In genomic region chr5:82766216-82766615, GRCh38 we compare ENCODE assay signal across 16 cellular contexts.
A peak's percentile ranks its signal among the peaks of the same experiment; 100 is the strongest.
DNase-seq lines count a peak whose midpoint lies in the region; ATAC-seq and TF ChIP-seq lines count a peak whose summit lies in the region.
"Had no signal": no experiment of that assay in that cellular context is flagged by ENCODE, and none has a peak within 500 bp of the region (broad histone marks: within the 10 kb centered on the region; RNA-seq: fewer than 3 reads in every experiment).

No MANE protein-coding gene starts in this region.

- peaks cover 5% of the 10 kb centered on the region for H3F3A ChIP-seq in neural cell (ENCODE audit: insufficient read depth, low read length, poor library complexity, severe bottlenecking)
- no peaks in the 10 kb centered on the region for H3F3A ChIP-seq in smooth muscle cell (ENCODE audit: low read depth)

- no peak overlapping the region for H3K4me2 ChIP-seq in neural cell (ENCODE audit: low read length)
- H3K4me2 ChIP-seq in smooth muscle cell, result no peak overlapping the region

- H3K27ac ChIP-seq in neural cell (ENCODE audit: low read length) (peak overlapping the region; percentile 24), smooth muscle cell (ENCODE audit: low read depth) (peak overlapping the region; percentile 3)

- H3K9ac ChIP-seq in adipocyte (ENCODE audit: low read length), result no peak overlapping the region
- no peak overlapping the region for H3K9ac ChIP-seq in neural cell (ENCODE audit: low read length)
- no peak overlapping the region for H3K9ac ChIP-seq in smooth muscle cell (ENCODE audit: low read depth)

- no peaks in the 10 kb centered on the region for H3K9me2 ChIP-seq in neural cell (ENCODE audit: insufficient read depth, low read length)

- H2AFZ ChIP-seq in neural cell (ENCODE audit: low read depth, low read length) (no peak overlapping the region), smooth muscle cell (ENCODE audit: low read depth) (peak overlapping the region; percentile 64)

- H3K9me3 ChIP-seq in adipocyte (ENCODE audit: control insufficient read depth, low read length) (no peaks in the 10 kb centered on the region), neural cell (ENCODE audit: low read length) (no peaks in the 10 kb centered on the region), smooth muscle cell (replicated peaks; ENCODE audit: low read depth) (no peaks in the 10 kb centered on the region)
- H3K9me3 ChIP-seq: HAP-1 had no signal

- H3K4me1 ChIP-seq in adipocyte (ENCODE audit: control insufficient read depth, insufficient read depth, low read length) (no peaks in the 10 kb centered on the region), smooth muscle cell (ENCODE audit: low read depth) (peaks cover 11% of the 10 kb centered on the region)
- H3K4me1 ChIP-seq: HAP-1 had no signal

- H4K20me1 ChIP-seq in neural cell (ENCODE audit: insufficient read depth), result no peaks in the 10 kb centered on the region
- no peaks in the 10 kb centered on the region for H4K20me1 ChIP-seq in smooth muscle cell (ENCODE audit: low read depth)

- TF ChIP-seq CTCF in neural cell (IDR thresholded peaks at IDR 0.05; ENCODE audit: poor library complexity, severe bottlenecking), result no peak
- TF ChIP-seq CTCF in smooth muscle cell (IDR thresholded peaks at IDR 0.05; ENCODE audit: borderline replicate concordance, insufficient read depth, poor library complexity, severe bottlenecking), result no peak

- H3K4me3 ChIP-seq in adipocyte (ENCODE audit: low read length) (no peak overlapping the region), neural cell (ENCODE audit: low read length) (no peak overlapping the region), smooth muscle cell (no peak overlapping the region)
- H3K4me3 ChIP-seq: HAP-1 had no signal

- H3K27me3 ChIP-seq in adipocyte (replicated peaks; ENCODE audit: control insufficient read depth, insufficient read depth, low read length) (no peaks in the 10 kb centered on the region), neural cell (ENCODE audit: insufficient read depth, low read depth, low read length) (no peaks in the 10 kb centered on the region), smooth muscle cell (ENCODE audit: low read depth) (no peaks in the 10 kb centered on the region)

- no peak for ATAC-seq in HG02763 (IDR thresholded peaks at IDR 0.05; ENCODE audit: unreplicated experiment)
- no peak for ATAC-seq in GM21825 (IDR thresholded peaks at IDR 0.05; ENCODE audit: unreplicated experiment)

- peak; percentile 51 for DNase-seq in adipocyte (ENCODE audit: low read depth)
- no peak for DNase-seq in smooth muscle cell (lab: John Stamatoyannopoulos, UW; ENCODE audit: unreplicated experiment)
- DNase-seq in activated T-cell treated with anti-CD3 and anti-CD28 coated beads for 4 hours, result no peak
- DNase-seq: C1 segment of cervical spinal cord; Calu3; CD4-positive, alpha-beta memory T cell; COR-L47; DMS53; DMS79 treated with DMSO at 0.1 percent for 48 hours; GF-D8; GOT3; HFFc6 had no signal

- TF ChIP-seq RAD21 in neural cell (conservative IDR thresholded peaks at IDR 0.05), result no peak

- TF ChIP-seq EP300 in neural cell (conservative IDR thresholded peaks at IDR 0.05; ENCODE audit: poor library complexity, severe bottlenecking), result no peak

- H3K36me3 ChIP-seq in adipocyte (ENCODE audit: control insufficient read depth, insufficient read depth, low read length, severe bottlenecking) (no peaks in the 10 kb centered on the region), neural cell (ENCODE audit: insufficient read depth, low read length) (no peaks in the 10 kb centered on the region), smooth muscle cell (ENCODE audit: low read depth) (no peaks in the 10 kb centered on the region)
- H3K36me3 ChIP-seq: HAP-1 had no signal

- H3K79me2 ChIP-seq in neural cell (replicated peaks; ENCODE audit: insufficient read depth, low read length) (no peaks in the 10 kb centered on the region), smooth muscle cell (ENCODE audit: low read depth) (no peaks in the 10 kb centered on the region)

TF ChIP-seq in neural cell, 6 proteins besides CTCF, POLR2A, EP300 and RAD21:
- TF ChIP-seq EZH2 (IDR thresholded peaks at IDR 0.05; ENCODE audit: borderline replicate concordance, insufficient read depth, low read length, poor library complexity, severe bottlenecking) (no peak), TAF1 (IDR thresholded peaks at IDR 0.05; ENCODE audit: low read depth) (no peak), MXI1 (conservative IDR thresholded peaks at IDR 0.05; ENCODE audit: poor library complexity, severe bottlenecking) (no peak), POLR2AphosphoS5 (IDR thresholded peaks at IDR 0.05) (no peak), REST (IDR thresholded peaks at IDR 0.05; ENCODE audit: borderline replicate concordance) (no peak), SMC3 (conservative IDR thresholded peaks at IDR 0.05; ENCODE audit: poor library complexity) (no peak)
TF ChIP-seq in neural cell: peak in this region for 0.
